15 cellular contexts compared by ENCODE assay signal in genomic region chrX:153731117-153731844, GRCh38. TPM values are rescaled to one million over a fixed set of nuclear protein-coding genes. Genes with fewer than 3 reads are reported as not detected.
DNase-seq lines count a peak whose midpoint lies in the region; FAIRE-seq and TF ChIP-seq lines count a peak whose summit lies in the region.
"Had no signal": no experiment of that assay in that cellular context is flagged by ENCODE, and none has a peak within 500 bp of the region (broad histone marks: within the 10 kb centered on the region; RNA-seq: fewer than 3 reads in every experiment).

No MANE protein-coding gene starts in this region.

- FAIRE-seq in GM18507 (lab: Jason Lieb, UNC), result peak; percentile 81
- peak; percentile 44 for FAIRE-seq in endothelial cell of umbilical vein (lab: Jason Lieb, UNC)

- no peaks in the 10 kb centered on the region for H3K27me3 ChIP-seq in endothelial cell of umbilical vein (ENCODE audit: control insufficient read depth in 2 of 2, insufficient read depth in 2 of 2, low read length in 2 of 2)
- no peaks in the 10 kb centered on the region for H3K27me3 ChIP-seq in hepatocyte

- H2AFZ ChIP-seq in endothelial cell of umbilical vein (ENCODE audit: low read depth, low read length) (no peak overlapping the region), hepatocyte (no peak overlapping the region)

- no peak for TF ChIP-seq POLR2A in endothelial cell of umbilical vein (IDR thresholded peaks at IDR 0.05; ENCODE audit: low read depth, low read length)

- CTCF ChIA-PET in activated CD4-positive, alpha-beta memory T cell treated with anti-CD3 and anti-CD28 coated beads, Interleukin-2, amount 10 ng/mL, durations not matched to agents 7 days and 5 days (lab: Charles Lee), result no interaction called here
- CTCF ChIA-PET in endothelial cell of umbilical vein (lab: Charles Lee), result no interaction called here

- peak overlapping the region; percentile 37 for H3K4me3 Mint-ChIP-seq in activated CD4-positive, alpha-beta memory T cell treated with anti-CD3 and anti-CD28 coated beads, Interleukin-2, amount 10 ng/mL, durations not matched to agents 7 days and 5 days
- H3K4me3 Mint-ChIP-seq: activated naive CD4-positive, alpha-beta T cell treated with anti-CD3 and anti-CD28 coated beads, Interleukin-2, amount 50 U/mL, for 24 hours had no signal

- no peaks in the 10 kb centered on the region for H3K9me1 ChIP-seq in endothelial cell of umbilical vein (replicated peaks; ENCODE audit: control insufficient read depth, extremely low read depth, insufficient read depth, low read length)

- H3K27ac Mint-ChIP-seq in activated CD4-positive, alpha-beta memory T cell treated with anti-CD3 and anti-CD28 coated beads, Interleukin-2, amount 10 ng/mL, durations not matched to agents 7 days and 5 days, result peak overlapping the region; percentile 80
- H3K27ac Mint-ChIP-seq: activated naive CD4-positive, alpha-beta T cell treated with anti-CD3 and anti-CD28 coated beads, Interleukin-2, amount 50 U/mL, for 24 hours had no signal

- DNase-seq in CD1c-positive myeloid dendritic cell (ENCODE audit: extremely low spot score) (peak; percentile 6), GM18507 (ENCODE audit: extremely low spot score, insufficient read length, low read depth) (no peak), endothelial cell of umbilical vein (ENCODE audit: low read depth, low spot score) (no peak), hepatocyte (ENCODE audit: low spot score) (no peak), activated gamma-delta T cell (lab: John Stamatoyannopoulos, UW) (no peak), NCI-H526 treated with DMSO at 0.1 percent for 48 hours (lab: John Stamatoyannopoulos, UW) (no peak), cerebellum (ENCODE audit: low spot score) (no peak)
- DNase-seq in activated CD4-positive, alpha-beta memory T cell treated with anti-CD3 and anti-CD28 coated beads, Interleukin-2, amount 10 ng/mL, durations not matched to agents 7 days and 5 days, result no peak
- DNase-seq: activated CD4-positive, alpha-beta T cell treated with anti-CD3 and anti-CD28 coated beads for 4 hours; C1 segment of cervical spinal cord; left ventricle myocardium inferior; naive B cell; stimulated activated CD4-positive, alpha-beta T cell treated with anti-CD3 and anti-CD28 coated beads, Interleukin-2, amount 100 ng/mL, for 48 hours had no signal

- no TSS peak for BruUV-seq in endothelial cell of umbilical vein (replicated peaks; lab: Mats Ljungman, UMichigan)

- intact Hi-C loops in endothelial cell of umbilical vein (cut with micrococcal nuclease), result no loop called here

- H3K36me3 ChIP-seq in endothelial cell of umbilical vein (ENCODE audit: control insufficient read depth in 2 of 2, extremely low read depth in 1 of 2, insufficient read depth in 2 of 2, low read length in 2 of 2), result no peaks in the 10 kb centered on the region
- H3K36me3 ChIP-seq in hepatocyte (replicated peaks; ENCODE audit: insufficient read depth, low read depth), result no peaks in the 10 kb centered on the region

- no peaks in the 10 kb centered on the region for H4K20me1 ChIP-seq in endothelial cell of umbilical vein (replicated peaks; ENCODE audit: control insufficient read depth, extremely low read depth, insufficient read depth, low read length)
- no peaks in the 10 kb centered on the region for H4K20me1 ChIP-seq in hepatocyte (ENCODE audit: insufficient read depth, poor library complexity, severe bottlenecking)

- no peaks in the 10 kb centered on the region for H3K9me3 Mint-ChIP-seq in activated CD4-positive, alpha-beta memory T cell treated with anti-CD3 and anti-CD28 coated beads, Interleukin-2, amount 10 ng/mL, durations not matched to agents 7 days and 5 days
- H3K9me3 Mint-ChIP-seq: activated naive CD4-positive, alpha-beta T cell treated with anti-CD3 and anti-CD28 coated beads, Interleukin-2, amount 50 U/mL, for 24 hours had no signal

- dilution Hi-C loops in endothelial cell of umbilical vein (cut with MboI; ENCODE audit: extremely low pct_ligation_motif_present, low sequenced_read_pairs), result no loop called here

- H3K4me2 ChIP-seq in endothelial cell of umbilical vein (ENCODE audit: insufficient read depth, low read length) (no peak overlapping the region), hepatocyte (no peak overlapping the region)

- H3K4me1 Mint-ChIP-seq in activated CD4-positive, alpha-beta memory T cell treated with anti-CD3 and anti-CD28 coated beads, Interleukin-2, amount 10 ng/mL, durations not matched to agents 7 days and 5 days, result peaks cover 51% of the 10 kb centered on the region

- H3K4me3 ChIP-seq in endothelial cell of umbilical vein (replicated peaks in 1 of 3; ENCODE audit: insufficient read depth in 1 of 3, low read depth in 1 of 3, low read length in 3 of 3), result no peak overlapping the region
- no peak overlapping the region for H3K4me3 ChIP-seq in hepatocyte
- H3K4me3 ChIP-seq: left ventricle myocardium inferior had no signal

- POLR2A ChIA-PET in activated CD4-positive, alpha-beta memory T cell treated with anti-CD3 and anti-CD28 coated beads, Interleukin-2, amount 10 ng/mL, durations not matched to agents 7 days and 5 days (lab: Charles Lee), result interaction anchor here (1.4 kb wide), 1 partner anchor 9 kb away, joined by 5 read pairs; no protein-coding TSS in a partner anchor
- POLR2A ChIA-PET in endothelial cell of umbilical vein (lab: Charles Lee), result no interaction called here

- H3K27ac ChIP-seq in endothelial cell of umbilical vein (ENCODE audit: insufficient read depth, low read depth, low read length) (no peak overlapping the region), hepatocyte (no peak overlapping the region)
- H3K27ac ChIP-seq: left ventricle myocardium inferior had no signal

- H3K27me3 Mint-ChIP-seq in activated CD4-positive, alpha-beta memory T cell treated with anti-CD3 and anti-CD28 coated beads, Interleukin-2, amount 10 ng/mL, durations not matched to agents 7 days and 5 days, result no peaks in the 10 kb centered on the region
- H3K27me3 Mint-ChIP-seq: activated naive CD4-positive, alpha-beta T cell treated with anti-CD3 and anti-CD28 coated beads, Interleukin-2, amount 50 U/mL, for 24 hours; naive B cell had no signal

- H3K9ac ChIP-seq in endothelial cell of umbilical vein (replicated peaks; ENCODE audit: extremely low read depth, insufficient read depth, low read length), result no peak overlapping the region

- 84% methylated on average over 6 of the region's 6 CpGs for WGBS in hepatocyte (ENCODE audit: low lambda C conversion rate, missing lambda C conversion rate)

- peaks cover 42% of the 10 kb centered on the region for H3K36me3 Mint-ChIP-seq in activated CD4-positive, alpha-beta memory T cell treated with anti-CD3 and anti-CD28 coated beads, Interleukin-2, amount 10 ng/mL, durations not matched to agents 7 days and 5 days (ENCODE audit: low read depth)

- no peak for TF ChIP-seq CTCF in endothelial cell of umbilical vein (IDR thresholded peaks at IDR 0.05; ENCODE audit: extremely low read depth in 1 of 2, insufficient read depth in 1 of 2, low read depth in 1 of 2, low read length in 2 of 2)
- TF ChIP-seq CTCF in hepatocyte (IDR thresholded peaks at IDR 0.05; ENCODE audit: poor library complexity), result no peak

- H3K4me1 ChIP-seq in endothelial cell of umbilical vein (ENCODE audit: control insufficient read depth, extremely low read depth, insufficient read depth, low read length), result peaks cover 14% of the 10 kb centered on the region
- H3K4me1 ChIP-seq in hepatocyte (ENCODE audit: insufficient read depth), result peaks cover 13% of the 10 kb centered on the region

- no peaks in the 10 kb centered on the region for H3K9me2 ChIP-seq in hepatocyte (replicated peaks; ENCODE audit: insufficient read depth)

- no peaks in the 10 kb centered on the region for H3K9me3 ChIP-seq in endothelial cell of umbilical vein (replicated peaks; ENCODE audit: control insufficient read depth, insufficient read depth, low read length)
- H3K9me3 ChIP-seq in hepatocyte (ENCODE audit: low read depth), result no peaks in the 10 kb centered on the region
- H3K9me3 ChIP-seq: left ventricle myocardium inferior had no signal

- H3K79me2 ChIP-seq in endothelial cell of umbilical vein (ENCODE audit: control insufficient read depth, insufficient read depth, low read length) (no peaks in the 10 kb centered on the region), hepatocyte (no peaks in the 10 kb centered on the region)

RNA-seq across cellular contexts. Expression of gene ABCD1, which starts 6.6 kb away (rescaled TPM):
- total RNA-seq in activated CD4-positive, alpha-beta memory T cell treated with anti-CD3 and anti-CD28 coated beads, Interleukin-2, amount 10 ng/mL, durations not matched to agents 7 days and 5 days, result 10 to 100 TPM; 16.5 to 17.6 TPM
- total RNA-seq in endothelial cell of umbilical vein, result 12.9 and 14.3 TPM in 2 replicates
- 9.1 and 11.3 TPM in 2 replicates for polyA plus RNA-seq in endothelial cell of umbilical vein
- polyA plus RNA-seq in endothelial cell of umbilical vein (2011; cell fraction: cytosol; rRNA removed), result 5.3 and 6.9 TPM in 2 replicates
- polyA plus RNA-seq in endothelial cell of umbilical vein (2011; cell fraction: nucleus; rRNA removed), result 12.7 and 14.2 TPM in 2 replicates
- polyA plus RNA-seq in endothelial cell of umbilical vein (2012), result 12.1 and 13.4 TPM in 2 replicates
- polyA minus RNA-seq in endothelial cell of umbilical vein, result 8.7 and 10.7 TPM in 2 replicates
- 21.5 TPM for polyA minus RNA-seq in endothelial cell of umbilical vein (2011; cell fraction: cytosol; rRNA and poly(A)+ RNA removed)
- polyA minus RNA-seq in endothelial cell of umbilical vein (2011; cell fraction: nucleus; rRNA and poly(A)+ RNA removed), result 6.3 and 11.1 TPM in 2 replicates
- 8.3 and 10.5 TPM in 2 replicates for total RNA-seq in hepatocyte
- polyA plus RNA-seq in hepatocyte, result 14.2 and 14.8 TPM in 2 replicates
- 3.8 TPM for total RNA-seq in cerebellum

RNA-seq across cellular contexts. Expression of gene BCAP31, which starts 7.1 kb away (rescaled TPM):
- total RNA-seq in activated CD4-positive, alpha-beta memory T cell treated with anti-CD3 and anti-CD28 coated beads, Interleukin-2, amount 10 ng/mL, durations not matched to agents 7 days and 5 days, result 100 to 1,000 TPM; 162 TPM
- 198 and 203 TPM in 2 replicates for total RNA-seq in endothelial cell of umbilical vein
- polyA plus RNA-seq in endothelial cell of umbilical vein, result 169 and 220 TPM in 2 replicates
- 144 and 159 TPM in 2 replicates for polyA plus RNA-seq in endothelial cell of umbilical vein (2011; cell fraction: cytosol; rRNA removed)
- 102 and 112 TPM in 2 replicates for polyA plus RNA-seq in endothelial cell of umbilical vein (2011; cell fraction: nucleus; rRNA removed)
- polyA plus RNA-seq in endothelial cell of umbilical vein (2012), result 263 and 306 TPM in 2 replicates
- 170 and 176 TPM in 2 replicates for polyA minus RNA-seq in endothelial cell of umbilical vein
- polyA minus RNA-seq in endothelial cell of umbilical vein (2011; cell fraction: cytosol; rRNA and poly(A)+ RNA removed), result 67.2 TPM
- 28.7 and 51.9 TPM in 2 replicates for polyA minus RNA-seq in endothelial cell of umbilical vein (2011; cell fraction: nucleus; rRNA and poly(A)+ RNA removed)
- total RNA-seq in hepatocyte, result 146 and 227 TPM in 2 replicates
- polyA plus RNA-seq in hepatocyte, result 343 and 351 TPM in 2 replicates
- 40.0 TPM for total RNA-seq in cerebellum

RNA-seq across cellular contexts. Expression of gene PLXNB3, which starts 32.8 kb away (rescaled TPM):
- under 1 TPM; 0.18 to 0.58 TPM for total RNA-seq in activated CD4-positive, alpha-beta memory T cell treated with anti-CD3 and anti-CD28 coated beads, Interleukin-2, amount 10 ng/mL, durations not matched to agents 7 days and 5 days
- total RNA-seq in endothelial cell of umbilical vein (29.7 and 31.4 TPM in 2 replicates), hepatocyte (0.27 and 1.4 TPM in 2 replicates), cerebellum (3.3 TPM)
- polyA plus RNA-seq in endothelial cell of umbilical vein (19.0 and 27.1 TPM in 2 replicates), hepatocyte (0.87 and 5.7 TPM in 2 replicates)
- polyA plus RNA-seq in endothelial cell of umbilical vein (2011; cell fraction: cytosol; rRNA removed), result 9.5 and 17.0 TPM in 2 replicates
- 127 and 160 TPM in 2 replicates for polyA plus RNA-seq in endothelial cell of umbilical vein (2011; cell fraction: nucleus; rRNA removed)
- polyA plus RNA-seq in endothelial cell of umbilical vein (2012), result 23.3 and 35.6 TPM in 2 replicates
- 20.0 and 36.5 TPM in 2 replicates for polyA minus RNA-seq in endothelial cell of umbilical vein
- 0.20 TPM for polyA minus RNA-seq in endothelial cell of umbilical vein (2011; cell fraction: cytosol; rRNA and poly(A)+ RNA removed)
- 24.5 and 40.3 TPM in 2 replicates for polyA minus RNA-seq in endothelial cell of umbilical vein (2011; cell fraction: nucleus; rRNA and poly(A)+ RNA removed)

RNA-seq across cellular contexts. Expression of gene SLC6A8, which starts 43.6 kb away (rescaled TPM):
- total RNA-seq in activated CD4-positive, alpha-beta memory T cell treated with anti-CD3 and anti-CD28 coated beads, Interleukin-2, amount 10 ng/mL, durations not matched to agents 7 days and 5 days, result 1 to 10 TPM; 2.9 to 3.0 TPM
- 23.6 and 28.8 TPM in 2 replicates for total RNA-seq in endothelial cell of umbilical vein
- 22.7 and 22.8 TPM in 2 replicates for polyA plus RNA-seq in endothelial cell of umbilical vein
- polyA plus RNA-seq in endothelial cell of umbilical vein (2011; cell fraction: cytosol; rRNA removed), result 14.4 and 18.5 TPM in 2 replicates
- polyA plus RNA-seq in endothelial cell of umbilical vein (2011; cell fraction: nucleus; rRNA removed), result 23.1 and 36.6 TPM in 2 replicates
- 23.1 and 25.7 TPM in 2 replicates for polyA plus RNA-seq in endothelial cell of umbilical vein (2012)
- polyA minus RNA-seq in endothelial cell of umbilical vein, result 42.5 and 44.1 TPM in 2 replicates
- polyA minus RNA-seq in endothelial cell of umbilical vein (2011; cell fraction: cytosol; rRNA and poly(A)+ RNA removed), result 35.0 TPM
- polyA minus RNA-seq in endothelial cell of umbilical vein (2011; cell fraction: nucleus; rRNA and poly(A)+ RNA removed), result 10.9 and 18.4 TPM in 2 replicates
- total RNA-seq in hepatocyte, result 19.5 and 28.4 TPM in 2 replicates
- 32.5 and 36.7 TPM in 2 replicates for polyA plus RNA-seq in hepatocyte
- 16.0 TPM for total RNA-seq in cerebellum

RNA-seq across cellular contexts. Expression of gene SRPK3, which starts 49.6 kb away (rescaled TPM):
- total RNA-seq in activated CD4-positive, alpha-beta memory T cell treated with anti-CD3 and anti-CD28 coated beads, Interleukin-2, amount 10 ng/mL, durations not matched to agents 7 days and 5 days, result not detected
- total RNA-seq in endothelial cell of umbilical vein, result 0.18 and 0.40 TPM in 2 replicates
- 0.25 and 0.29 TPM in 2 replicates for polyA plus RNA-seq in endothelial cell of umbilical vein
- 0.04 and 0.07 TPM in 2 replicates for polyA plus RNA-seq in endothelial cell of umbilical vein (2011; cell fraction: cytosol; rRNA removed)
- 1.2 and 2.3 TPM in 2 replicates for polyA plus RNA-seq in endothelial cell of umbilical vein (2011; cell fraction: nucleus; rRNA removed)
- polyA plus RNA-seq in endothelial cell of umbilical vein (2012), result 0.15 and 0.22 TPM in 2 replicates
- polyA minus RNA-seq in endothelial cell of umbilical vein, result 0.04 and 0.12 TPM in 2 replicates
- polyA minus RNA-seq in endothelial cell of umbilical vein (2011; cell fraction: cytosol; rRNA and poly(A)+ RNA removed), result not detected
- polyA minus RNA-seq in endothelial cell of umbilical vein (2011; cell fraction: nucleus; rRNA and poly(A)+ RNA removed), result 0.24 and 0.38 TPM in 2 replicates
- 0.08 and 0.20 TPM in 2 replicates for total RNA-seq in hepatocyte
- polyA plus RNA-seq in hepatocyte, result 0.32 and 0.89 TPM in 2 replicates
- 0.18 TPM for total RNA-seq in cerebellum
- total RNA-seq: HT1080 had no signal
